8 cellular contexts compared by ENCODE assay signal in genomic region chrX:77910108-77910840, GRCh38. TPM values are rescaled to one million over a fixed set of nuclear protein-coding genes. Genes with fewer than 3 reads are reported as not detected.
DNase-seq lines count a peak whose midpoint lies in the region; ATAC-seq and TF ChIP-seq lines count a peak whose summit lies in the region.

Gene ATP7A (plus strand): TSS chrX:77910693. CDS start chrX:77971642, 60,949 bp downstream.

- H3K4me3 ChIP-seq in liver (ENCODE audit: low read depth in 1 of 3, low read length in 3 of 3): peak within 1 kb of the TSS; percentile 68 to 88 (median 81)

- peak within 1 kb of the TSS; percentile 96 for H3K4me3 Mint-ChIP-seq in activated CD4-positive, alpha-beta T cell treated with anti-CD3 and anti-CD28 coated beads, Interleukin-2, amount 10 ng/mL, durations not matched to agents 24 days and 14 days
- peak within 1 kb of the TSS; percentile 92 for H3K4me3 Mint-ChIP-seq in dendritic cell treated with granulocyte-macrophage colony-stimulating factor and Interleukin-4, amounts not matched to agents 40 ng/mL and 50 ng/mL, for 4 days

- peak; percentile 70 to 76 for TF ChIP-seq RAD21 in liver (IDR thresholded peaks at IDR 0.05)

- no peaks in the 10 kb centered on the region for H3K9me3 ChIP-seq in liver (ENCODE audit: control insufficient read depth in 4 of 4, low read length in 3 of 4)

- 3% methylated on average over 36 of the region's 36 CpGs for WGBS in liver

- H3K4me1 ChIP-seq in liver (ENCODE audit: control insufficient read depth in 4 of 4, insufficient read depth in 4 of 4, low read length in 3 of 4): no peaks in the 10 kb centered on the region

- peak within 1 kb of the TSS; percentile 99 for H3K27ac Mint-ChIP-seq in activated CD4-positive, alpha-beta T cell treated with anti-CD3 and anti-CD28 coated beads, Interleukin-2, amount 10 ng/mL, durations not matched to agents 24 days and 14 days
- H3K27ac Mint-ChIP-seq in dendritic cell treated with granulocyte-macrophage colony-stimulating factor and Interleukin-4, amounts not matched to agents 40 ng/mL and 50 ng/mL, for 4 days: peak within 1 kb of the TSS; percentile 93

- no peaks in the 10 kb centered on the region for H3K27me3 ChIP-seq in liver (ENCODE audit: control insufficient read depth in 4 of 4, insufficient read depth in 4 of 4, low read length in 3 of 4)

- no peaks in the 10 kb centered on the region for H3K9me3 Mint-ChIP-seq in activated CD4-positive, alpha-beta T cell treated with anti-CD3 and anti-CD28 coated beads, Interleukin-2, amount 10 ng/mL, durations not matched to agents 24 days and 14 days
- H3K9me3 Mint-ChIP-seq in dendritic cell treated with granulocyte-macrophage colony-stimulating factor and Interleukin-4, amounts not matched to agents 40 ng/mL and 50 ng/mL, for 4 days: no peaks in the 10 kb centered on the region

- H3K36me3 Mint-ChIP-seq in activated CD4-positive, alpha-beta T cell treated with anti-CD3 and anti-CD28 coated beads, Interleukin-2, amount 10 ng/mL, durations not matched to agents 24 days and 14 days (ENCODE audit: low read depth): peaks cover 5% of the 10 kb centered on the region
- H3K36me3 Mint-ChIP-seq in dendritic cell treated with granulocyte-macrophage colony-stimulating factor and Interleukin-4, amounts not matched to agents 40 ng/mL and 50 ng/mL, for 4 days (ENCODE audit: low read depth): peaks cover 11% of the 10 kb centered on the region

- H3K27ac ChIP-seq in liver (ENCODE audit: low read depth in 1 of 2, low read length in 2 of 2): peak within 1 kb of the TSS; percentile 64 to 79

- H3K9ac ChIP-seq in liver (ENCODE audit: low read depth in 1 of 2, low read length in 2 of 2): peak within 1 kb of the TSS; percentile 81 to 97

- peaks cover 0 to 5% (median 3%) of the 10 kb centered on the region in 4 donors for H3K36me3 ChIP-seq in liver (ENCODE audit: control insufficient read depth in 4 of 4, insufficient read depth in 3 of 4, low read depth in 1 of 4, low read length in 3 of 4)

- peaks cover 10% of the 10 kb centered on the region for H3K4me1 Mint-ChIP-seq in activated CD4-positive, alpha-beta T cell treated with anti-CD3 and anti-CD28 coated beads, Interleukin-2, amount 10 ng/mL, durations not matched to agents 24 days and 14 days
- H3K4me1 Mint-ChIP-seq in dendritic cell treated with granulocyte-macrophage colony-stimulating factor and Interleukin-4, amounts not matched to agents 40 ng/mL and 50 ng/mL, for 4 days (ENCODE audit: low read depth): peaks cover 6% of the 10 kb centered on the region

- TF ChIP-seq CTCF in liver (IDR thresholded peaks at IDR 0.05; ENCODE audit: low read depth, low read length, missing input control): peak; percentile 52

- ATAC-seq in GM19328 (IDR thresholded peaks at IDR 0.05; ENCODE audit: unreplicated experiment): peak; percentile 86
- peak; percentile 93 for ATAC-seq in HG03469 (IDR thresholded peaks at IDR 0.05; ENCODE audit: unreplicated experiment)

- intact Hi-C loops in activated CD4-positive, alpha-beta T cell treated with anti-CD3 and anti-CD28 coated beads, Interleukin-2, amount 10 ng/mL, durations not matched to agents 24 days and 14 days (cut with micrococcal nuclease): loop anchor here (1.0 to 10.0 kb wide), 7 partner anchors 11 to 415 kb away; partner anchors contain the start of genes COX7B, CYSLTR1, MAGT1 and PGK1
- intact Hi-C loops in dendritic cell treated with granulocyte-macrophage colony-stimulating factor and Interleukin-4, amounts not matched to agents 40 ng/mL and 50 ng/mL, for 4 days (cut with micrococcal nuclease): loop anchor here (1.0 to 5.0 kb wide), 3 partner anchors 11 to 197 kb away; partner anchors contain the start of gene COX7B

- H3K27me3 Mint-ChIP-seq in activated CD4-positive, alpha-beta T cell treated with anti-CD3 and anti-CD28 coated beads, Interleukin-2, amount 10 ng/mL, durations not matched to agents 24 days and 14 days: no peaks in the 10 kb centered on the region
- H3K27me3 Mint-ChIP-seq in dendritic cell treated with granulocyte-macrophage colony-stimulating factor and Interleukin-4, amounts not matched to agents 40 ng/mL and 50 ng/mL, for 4 days: no peaks in the 10 kb centered on the region

- DNase-seq in C1 segment of cervical spinal cord (lab: John Stamatoyannopoulos, UW) (peak; percentile 2 to 88 (median 70)), NCI-H524 treated with DMSO at 0.1 percent for 48 hours (lab: John Stamatoyannopoulos, UW) (peak; percentile 86)
- DNase-seq in activated CD4-positive, alpha-beta T cell treated with anti-CD3 and anti-CD28 coated beads, Interleukin-2, amount 10 ng/mL, durations not matched to agents 24 days and 14 days: peak; percentile 96
- peak; percentile 87 for DNase-seq in stimulated activated CD4-positive, alpha-beta T cell treated with anti-CD3 and anti-CD28 coated beads, Interleukin-4, amount 100 ng/mL, for 1 hour

TF ChIP-seq in liver, 16 proteins besides CTCF, POLR2A, EP300 and RAD21:
- peak; percentile 77 for TF ChIP-seq TAF1 (conservative IDR thresholded peaks at IDR 0.05)
- TF ChIP-seq REST (IDR thresholded peaks at IDR 0.05): peak; percentile 12
- TF ChIP-seq ZBTB33 (IDR thresholded peaks at IDR 0.05): peak; percentile 76
- peak; percentile 17 for TF ChIP-seq SP1 (IDR thresholded peaks at IDR 0.05)
- TF ChIP-seq RXRA (IDR thresholded peaks at IDR 0.05): peak; percentile 7 to 29
- TF ChIP-seq FOXA2 (IDR thresholded peaks at IDR 0.05): no peak
- TF ChIP-seq NR2F2 (IDR thresholded peaks at IDR 0.05): peak; percentile 89
- TF ChIP-seq JUND (IDR thresholded peaks at IDR 0.05): no peak
- no peak for TF ChIP-seq YY1 (IDR thresholded peaks at IDR 0.05)
- TF ChIP-seq EGR1 (IDR thresholded peaks at IDR 0.05; ENCODE audit: low read depth in 2 of 2): peak in 1 of 2 donors; percentile 65
- TF ChIP-seq HNF4A (conservative IDR thresholded peaks at IDR 0.05): peak in 1 of 2 donors; percentile 11
- TF ChIP-seq FOXA1 (IDR thresholded peaks at IDR 0.05): no peak
- TF ChIP-seq HNF4G (IDR thresholded peaks at IDR 0.05): no peak
- TF ChIP-seq GABPA (IDR thresholded peaks at IDR 0.05 in 1 of 2, conservative IDR thresholded peaks at IDR 0.05 in 1 of 2): peak; percentile 67 to 89
- TF ChIP-seq MAX (IDR thresholded peaks at IDR 0.05): peak; percentile 74

RNA-seq across cellular contexts. Expression of gene ATP7A, which starts in this region (rescaled TPM):
- 7.6 and 8.1 TPM in 2 replicates for total RNA-seq in activated CD4-positive, alpha-beta T cell treated with anti-CD3 and anti-CD28 coated beads, Interleukin-2, amount 10 ng/mL, durations not matched to agents 24 days and 14 days
- total RNA-seq in liver: 10 to 100 TPM in 1 of 2 donors, 1 to 10 TPM in 1; 4.9 to 15.3 TPM
- polyA plus RNA-seq in liver: 1 to 10 TPM in 1 of 2 donors, under 1 TPM in 1; 0.75 to 1.2 TPM

Comparison
In these comparisons a context has a peak if more than half of its experiments do, and no peak if none do; other contexts are left out.
1. Peak in every context shown above with its lines: DNase-seq, ATAC-seq, H3K4me3 ChIP-seq and H3K27ac ChIP-seq.